In the genomic region with DNA sequence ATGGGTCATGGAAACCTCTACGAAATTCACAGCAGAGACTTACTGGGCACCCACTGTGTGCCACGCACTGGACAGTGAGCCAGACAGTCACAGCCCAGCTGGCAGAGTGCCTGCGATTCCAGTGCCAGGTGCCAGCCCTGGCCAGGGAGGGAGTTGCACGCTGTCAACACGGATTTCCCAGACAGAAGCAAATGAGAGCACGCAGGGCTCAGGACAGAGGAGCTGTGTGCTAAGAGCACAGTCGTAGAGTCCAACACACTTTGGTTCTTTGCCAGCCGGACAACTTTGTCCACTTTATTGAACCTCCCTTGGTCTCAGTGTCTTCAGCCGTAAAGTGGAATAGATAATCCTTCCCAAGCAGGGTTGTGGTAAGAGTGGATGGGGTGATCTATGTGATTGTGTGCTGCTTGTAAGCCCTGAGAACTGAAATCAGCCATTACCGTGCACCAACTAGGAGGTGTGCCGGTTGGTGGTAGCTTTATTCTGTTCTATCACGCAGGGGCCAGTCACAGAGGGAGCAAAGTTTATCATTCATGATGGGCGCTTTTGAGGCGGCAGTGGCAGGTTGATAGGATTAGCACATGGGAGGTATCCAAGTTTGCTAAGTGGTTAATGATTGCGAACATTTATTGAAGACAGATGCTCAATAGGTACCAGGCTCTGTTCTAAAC, we compare ENCODE assay signal across 11 cellular contexts. TPM values are rescaled to one million over a fixed set of nuclear protein-coding genes. Genes with fewer than 3 reads are reported as not detected.
DNase-seq lines count a peak whose midpoint lies in the region; ATAC-seq and TF ChIP-seq lines count a peak whose summit lies in the region.
"Had no signal": no experiment of that assay in that cellular context is flagged by ENCODE, and none has a peak within 500 bp of the region (broad histone marks: within the 10 kb centered on the region; RNA-seq: fewer than 3 reads in every experiment).

No MANE protein-coding gene starts in this region.

- H3K27ac ChIP-seq in substantia nigra (ENCODE audit: low read depth, low read length, poor library complexity, severe bottlenecking) = peak overlapping the region; percentile 71

- H3K4me1 Mint-ChIP-seq in endothelial cell (ENCODE audit: unreplicated experiment) = peaks cover 11% of the 10 kb centered on the region

- peak; percentile 14; the same call in 1 of the 3 replicates for ATAC-seq in SK-N-SH treated with all-trans-retinoic acid at 6 μM for 48 hours
- ATAC-seq in GM19035 (IDR thresholded peaks at IDR 0.05; ENCODE audit: unreplicated experiment) = no peak

- no peak for TF ChIP-seq CTCF in endothelial cell (IDR thresholded peaks at IDR 0.05; ENCODE audit: unreplicated experiment)

- no peak overlapping the region for H3K27ac Mint-ChIP-seq in endothelial cell (ENCODE audit: unreplicated experiment)

- peaks cover 36% of the 10 kb centered on the region for H3K36me3 Mint-ChIP-seq in endothelial cell (ENCODE audit: low read depth, unreplicated experiment)

- in situ Hi-C loops in KBM-7 (cut with MboI; ENCODE audit: low pct_unique_long_range_greater_than_20kb, low sequenced_read_pairs) = no loop called here

- DNase-seq in endothelial cell (ENCODE audit: low spot score) (no peak), midbrain (lab: John Stamatoyannopoulos, UW) (peak; percentile 88), substantia nigra (lab: John Stamatoyannopoulos, UW) (peak in 47 of 49 donors; percentile 17 to 93 (median 76)), KBM-7 (no peak)
- no peak for DNase-seq in stimulated activated CD4-positive, alpha-beta T cell treated with anti-CD3 and anti-CD28 coated beads, Interleukin-15, amount 100 ng/mL, for 24 hours
- DNase-seq: erythroblast, NCI-H1436, T1000 had no signal

- no peaks in the 10 kb centered on the region for H3K9me3 Mint-ChIP-seq in endothelial cell (ENCODE audit: unreplicated experiment)

- peaks cover 9% of the 10 kb centered on the region for H3K27me3 Mint-ChIP-seq in endothelial cell (ENCODE audit: unreplicated experiment)

- H3K4me3 Mint-ChIP-seq in endothelial cell (ENCODE audit: unreplicated experiment) = peak overlapping the region; percentile 39

TF ChIP-seq in SK-N-SH treated with all-trans-retinoic acid at 6 μM for 48 hours, 23 proteins besides CTCF, POLR2A, EP300 and RAD21:
- TF ChIP-seq PPARA (CRISPR knock-in tag; IDR thresholded peaks at IDR 0.05; ENCODE audit: borderline replicate concordance) (no peak), GLIS3 (CRISPR knock-in tag; IDR thresholded peaks at IDR 0.05) (no peak), TOX (CRISPR knock-in tag; IDR thresholded peaks at IDR 0.05; ENCODE audit: borderline replicate concordance) (no peak)
TF ChIP-seq in SK-N-SH treated with all-trans-retinoic acid at 6 μM for 48 hours: peak in this region for 0.

RNA-seq across cellular contexts. Expression of gene SIRPA, which starts 40.6 kb away (rescaled TPM):
- 132 TPM for total RNA-seq in endothelial cell (ENCODE audit: unreplicated experiment)

RNA-seq across cellular contexts. Expression of gene PDYN, which starts 58.0 kb away (rescaled TPM):
- not detected for total RNA-seq in endothelial cell (ENCODE audit: unreplicated experiment)
- total RNA-seq: pulmonary artery endothelial cell had no signal

Comparison
In these comparisons a context has a peak if more than half of its experiments do, and no peak if none do; other contexts are left out.
1. DNase-seq: peak in midbrain (single experiment) and substantia nigra (47 of 49); none in endothelial cell (single experiment), stimulated activated CD4-positive, alpha-beta T cell treated with anti-CD3 and anti-CD28 coated beads, Interleukin-15, amount 100 ng/mL, for 24 hours (single experiment) and KBM-7 (single experiment).